Comparison of ENCODE assay signal across 18 cellular contexts in genomic region chr16:47815655-47816054, GRCh38.
DNase-seq lines count a peak whose midpoint lies in the region; ATAC-seq and TF ChIP-seq lines count a peak whose summit lies in the region.
"Had no signal": no experiment of that assay in that cellular context is flagged by ENCODE, and none has a peak within 500 bp of the region (broad histone marks: within the 10 kb centered on the region; RNA-seq: fewer than 3 reads in every experiment).

No MANE protein-coding gene starts in this region.

- no peak overlapping the region for H3K4me3 ChIP-seq in astrocyte of the spinal cord (ENCODE audit: low read depth, low read length)

- DNase-seq in EL, result peak; percentile 37
- DNase-seq in M059J (ENCODE audit: low read depth), result peak; percentile 69
- DNase-seq in astrocyte of the spinal cord (ENCODE audit: low read depth, low spot score), result peak; percentile 9
- peak; percentile 18 for DNase-seq in myocyte (ENCODE audit: low read depth)
- DNase-seq in ACHN, result no peak
- no peak for DNase-seq in UCSD-AML1 (lab: John Stamatoyannopoulos, UW; ENCODE audit: unreplicated experiment)
- DNase-seq: DMS79 treated with DMSO at 0.1 percent for 48 hours, GDM1, GOT3, MM.1S, NCI-H1092 treated with DMSO at 0.1 percent for 48 hours, NCI-H2081 treated with DMSO at 0.1 percent for 48 hours, NCI-H510A treated with DMSO at 0.1 percent for 48 hours, NCI-H774, Right ventricle myocardium superior had no signal

- no peak for TF ChIP-seq CTCF in astrocyte of the spinal cord (IDR thresholded peaks at IDR 0.05; ENCODE audit: low read depth, low read length)

- ATAC-seq in GM21717 (IDR thresholded peaks at IDR 0.05; ENCODE audit: unreplicated experiment) (no peak), GM19455 (IDR thresholded peaks at IDR 0.05; ENCODE audit: unreplicated experiment) (no peak)
- ATAC-seq: HCT116 had no signal

- in situ Hi-C loops in astrocyte of the spinal cord (cut with HindIII; ENCODE audit: low sequenced_read_pairs) (no loop called here), ACHN (cut with HindIII; ENCODE audit: low pct_ligation_motif_present, low pct_unique_long_range_greater_than_20kb, low sequenced_read_pairs) (no loop called here)

Comparison
In these comparisons a context has a peak if more than half of its experiments do, and no peak if none do; other contexts are left out.
1. DNase-seq: peak in EL (single experiment), M059J (single experiment), astrocyte of the spinal cord (single experiment) and myocyte (single experiment); none in ACHN (single experiment) and UCSD-AML1 (single experiment).